ENCODE assay signal across 1 cellular context in the genomic region with DNA sequence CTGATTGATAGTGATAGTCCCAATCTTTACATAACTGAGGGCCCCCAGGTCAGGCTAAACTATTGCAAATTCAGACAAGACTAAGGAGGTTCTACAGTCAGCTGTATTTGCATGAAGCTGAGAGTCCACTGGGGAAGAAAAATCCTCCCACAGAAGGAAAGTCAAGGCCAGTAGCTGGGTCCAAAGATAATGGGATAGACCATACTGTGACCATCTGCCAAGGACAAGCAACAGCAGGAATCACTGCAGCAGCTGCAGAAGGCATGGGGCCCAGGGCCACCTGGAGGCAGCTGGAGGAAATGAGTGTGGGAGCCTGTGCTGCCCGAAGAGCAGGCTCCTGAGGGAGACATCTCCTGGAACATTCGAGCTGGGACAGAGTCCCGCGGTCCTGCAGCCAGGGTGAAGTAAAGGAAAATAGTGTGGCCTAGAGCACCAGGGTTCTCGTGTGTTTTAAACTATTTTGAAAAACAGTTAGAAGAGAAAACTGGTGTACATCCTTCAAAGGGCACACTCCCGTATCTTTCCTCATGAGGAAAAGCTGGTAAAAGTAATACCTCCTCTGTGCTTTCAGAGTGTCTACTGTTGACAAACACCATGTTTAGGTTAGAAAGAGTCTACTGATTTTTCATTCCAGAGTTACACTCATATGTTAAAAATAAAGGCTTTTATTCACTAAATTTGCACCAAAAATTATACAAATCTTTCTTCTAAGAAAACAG.
TF ChIP-seq lines count a peak whose summit lies in the region.

No MANE protein-coding gene starts in this region.

TF ChIP-seq in GM12878, 131 proteins besides CTCF, POLR2A, EP300 and RAD21 (continues in another document):
- TF ChIP-seq, protein P1, sequence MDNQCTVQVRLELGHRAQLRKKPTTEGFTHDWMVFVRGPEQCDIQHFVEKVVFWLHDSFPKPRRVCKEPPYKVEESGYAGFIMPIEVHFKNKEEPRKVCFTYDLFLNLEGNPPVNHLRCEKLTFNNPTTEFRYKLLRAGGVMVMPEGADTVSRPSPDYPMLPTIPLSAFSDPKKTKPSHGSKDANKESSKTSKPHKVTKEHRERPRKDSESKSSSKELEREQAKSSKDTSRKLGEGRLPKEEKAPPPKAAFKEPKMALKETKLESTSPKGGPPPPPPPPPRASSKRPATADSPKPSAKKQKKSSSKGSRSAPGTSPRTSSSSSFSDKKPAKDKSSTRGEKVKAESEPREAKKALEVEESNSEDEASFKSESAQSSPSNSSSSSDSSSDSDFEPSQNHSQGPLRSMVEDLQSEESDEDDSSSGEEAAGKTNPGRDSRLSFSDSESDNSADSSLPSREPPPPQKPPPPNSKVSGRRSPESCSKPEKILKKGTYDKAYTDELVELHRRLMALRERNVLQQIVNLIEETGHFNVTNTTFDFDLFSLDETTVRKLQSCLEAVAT (IDR thresholded peaks at IDR 0.05): no peak
- TF ChIP-seq SMAD1 (IDR thresholded peaks at IDR 0.05; ENCODE audit: low read depth, partially characterized antibody) (no peak), ASH2L (IDR thresholded peaks at IDR 0.05; ENCODE audit: borderline replicate concordance, low read depth) (no peak), KAT2A (conservative IDR thresholded peaks at IDR 0.05; ENCODE audit: control insufficient read depth, low read depth, low read length) (no peak), TCF12 (IDR thresholded peaks at IDR 0.05; ENCODE audit: low read depth, low read length) (peak; percentile 53; the same call in 1 of the 2 replicates), RFX5 (IDR thresholded peaks at IDR 0.05; ENCODE audit: low read depth, low read length) (no peak), CEBPB (IDR thresholded peaks at IDR 0.05; ENCODE audit: borderline replicate concordance in 1 of 2, low read depth in 2 of 2, low read length in 2 of 2) (no peak), YY1 (IDR thresholded peaks at IDR 0.05; ENCODE audit: low read depth, low read length) (0 out of 2 replicates have a peak, but pooled peaks have one; percentile 23), ETV6 (conservative IDR thresholded peaks at IDR 0.05 in 1 of 2, IDR thresholded peaks at IDR 0.05 in 1 of 2; ENCODE audit: borderline replicate concordance in 1 of 2, low read depth in 1 of 2) (no peak), MTA3 (IDR thresholded peaks at IDR 0.05; ENCODE audit: borderline replicate concordance, low read length) (no peak), CREM (IDR thresholded peaks at IDR 0.05; ENCODE audit: low read depth) (no peak), NR2F1 (conservative IDR thresholded peaks at IDR 0.05) (no peak), SIX5 (IDR thresholded peaks at IDR 0.05; ENCODE audit: low read depth, low read length, severe bottlenecking) (no peak), TBL1XR1 (IDR thresholded peaks at IDR 0.05; ENCODE audit: low read depth, low read length) (no peak), IRF4 (IDR thresholded peaks at IDR 0.05; ENCODE audit: low read depth, low read length) (no peak), TCF7 (IDR thresholded peaks at IDR 0.05; ENCODE audit: borderline replicate concordance) (no peak), SIN3A (IDR thresholded peaks at IDR 0.05; ENCODE audit: low read depth, low read length) (no peak), CBX5 (IDR thresholded peaks at IDR 0.05; ENCODE audit: low read depth) (no peak), MYB (IDR thresholded peaks at IDR 0.05; ENCODE audit: borderline replicate concordance, low read depth, low read length) (no peak), FOS (IDR thresholded peaks at IDR 0.05; ENCODE audit: borderline replicate concordance, extremely low read depth, insufficient read length) (no peak), SP1 (IDR thresholded peaks at IDR 0.05; ENCODE audit: low read depth, low read length) (no peak), ATF7 (IDR thresholded peaks at IDR 0.05; ENCODE audit: low read depth) (no peak), SPI1 (IDR thresholded peaks at IDR 0.05; ENCODE audit: borderline replicate concordance, insufficient read depth, low read depth, low read length) (no peak), IKZF1 (conservative IDR thresholded peaks at IDR 0.05) (peak; percentile 84), RAD51 (IDR thresholded peaks at IDR 0.05) (no peak), ZNF384 (IDR thresholded peaks at IDR 0.05; ENCODE audit: borderline replicate concordance, low read depth, low read length) (no peak), BCL11A (IDR thresholded peaks at IDR 0.05; ENCODE audit: low read depth, low read length) (no peak), JUND (IDR thresholded peaks at IDR 0.05; ENCODE audit: low read depth, low read length) (no peak), DPF2 (IDR thresholded peaks at IDR 0.05) (no peak), LARP7 (IDR thresholded peaks at IDR 0.05) (peak; percentile 44; the same call in 1 of the 2 replicates), IKZF2 (IDR thresholded peaks at IDR 0.05) (peak in 1 of 2 experiments; percentile 48; a peak in 2 of 4 replicates), FOXM1 (IDR thresholded peaks at IDR 0.05; ENCODE audit: low read depth, low read length) (no peak), KLF5 (IDR thresholded peaks at IDR 0.05; ENCODE audit: partially characterized antibody) (no peak), SREBF2 (IDR thresholded peaks at IDR 0.05; ENCODE audit: low read length) (no peak), ZNF24 (IDR thresholded peaks at IDR 0.05) (peak; percentile 65), RCOR1 (conservative IDR thresholded peaks at IDR 0.05; ENCODE audit: low read depth, low read length) (no peak), HCFC1 (IDR thresholded peaks at IDR 0.05; ENCODE audit: low read length) (no peak)
- TF ChIP-seq, protein P2, sequence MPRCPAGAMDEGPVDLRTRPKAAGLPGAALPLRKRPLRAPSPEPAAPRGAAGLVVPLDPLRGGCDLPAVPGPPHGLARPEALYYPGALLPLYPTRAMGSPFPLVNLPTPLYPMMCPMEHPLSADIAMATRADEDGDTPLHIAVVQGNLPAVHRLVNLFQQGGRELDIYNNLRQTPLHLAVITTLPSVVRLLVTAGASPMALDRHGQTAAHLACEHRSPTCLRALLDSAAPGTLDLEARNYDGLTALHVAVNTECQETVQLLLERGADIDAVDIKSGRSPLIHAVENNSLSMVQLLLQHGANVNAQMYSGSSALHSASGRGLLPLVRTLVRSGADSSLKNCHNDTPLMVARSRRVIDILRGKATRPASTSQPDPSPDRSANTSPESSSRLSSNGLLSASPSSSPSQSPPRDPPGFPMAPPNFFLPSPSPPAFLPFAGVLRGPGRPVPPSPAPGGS (IDR thresholded peaks at IDR 0.05; ENCODE audit: borderline replicate concordance, insufficient read depth, low read depth, low read length, poor library complexity, severe bottlenecking): no peak
- TF ChIP-seq, protein P3, sequence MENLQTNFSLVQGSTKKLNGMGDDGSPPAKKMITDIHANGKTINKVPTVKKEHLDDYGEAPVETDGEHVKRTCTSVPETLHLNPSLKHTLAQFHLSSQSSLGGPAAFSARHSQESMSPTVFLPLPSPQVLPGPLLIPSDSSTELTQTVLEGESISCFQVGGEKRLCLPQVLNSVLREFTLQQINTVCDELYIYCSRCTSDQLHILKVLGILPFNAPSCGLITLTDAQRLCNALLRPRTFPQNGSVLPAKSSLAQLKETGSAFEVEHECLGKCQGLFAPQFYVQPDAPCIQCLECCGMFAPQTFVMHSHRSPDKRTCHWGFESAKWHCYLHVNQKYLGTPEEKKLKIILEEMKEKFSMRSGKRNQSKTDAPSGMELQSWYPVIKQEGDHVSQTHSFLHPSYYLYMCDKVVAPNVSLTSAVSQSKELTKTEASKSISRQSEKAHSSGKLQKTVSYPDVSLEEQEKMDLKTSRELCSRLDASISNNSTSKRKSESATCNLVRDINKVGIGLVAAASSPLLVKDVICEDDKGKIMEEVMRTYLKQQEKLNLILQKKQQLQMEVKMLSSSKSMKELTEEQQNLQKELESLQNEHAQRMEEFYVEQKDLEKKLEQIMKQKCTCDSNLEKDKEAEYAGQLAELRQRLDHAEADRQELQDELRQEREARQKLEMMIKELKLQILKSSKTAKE (IDR thresholded peaks at IDR 0.05; ENCODE audit: low read depth, poor library complexity, severe bottlenecking): peak; percentile 25
- TF ChIP-seq, protein P4, sequence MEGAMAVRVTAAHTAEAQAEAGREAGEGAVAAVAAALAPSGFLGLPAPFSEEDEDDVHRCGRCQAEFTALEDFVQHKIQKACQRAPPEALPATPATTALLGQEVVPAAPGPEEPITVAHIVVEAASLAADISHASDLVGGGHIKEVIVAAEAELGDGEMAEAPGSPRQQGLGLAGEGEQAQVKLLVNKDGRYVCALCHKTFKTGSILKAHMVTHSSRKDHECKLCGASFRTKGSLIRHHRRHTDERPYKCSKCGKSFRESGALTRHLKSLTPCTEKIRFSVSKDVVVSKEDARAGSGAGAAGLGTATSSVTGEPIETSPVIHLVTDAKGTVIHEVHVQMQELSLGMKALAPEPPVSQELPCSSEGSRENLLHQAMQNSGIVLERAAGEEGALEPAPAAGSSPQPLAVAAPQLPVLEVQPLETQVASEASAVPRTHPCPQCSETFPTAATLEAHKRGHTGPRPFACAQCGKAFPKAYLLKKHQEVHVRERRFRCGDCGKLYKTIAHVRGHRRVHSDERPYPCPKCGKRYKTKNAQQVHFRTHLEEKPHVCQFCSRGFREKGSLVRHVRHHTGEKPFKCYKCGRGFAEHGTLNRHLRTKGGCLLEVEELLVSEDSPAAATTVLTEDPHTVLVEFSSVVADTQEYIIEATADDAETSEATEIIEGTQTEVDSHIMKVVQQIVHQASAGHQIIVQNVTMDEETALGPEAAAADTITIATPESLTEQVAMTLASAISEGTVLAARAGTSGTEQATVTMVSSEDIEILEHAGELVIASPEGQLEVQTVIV (IDR thresholded peaks at IDR 0.05; ENCODE audit: borderline replicate concordance, partially characterized antibody): no peak
- TF ChIP-seq, protein P5, sequence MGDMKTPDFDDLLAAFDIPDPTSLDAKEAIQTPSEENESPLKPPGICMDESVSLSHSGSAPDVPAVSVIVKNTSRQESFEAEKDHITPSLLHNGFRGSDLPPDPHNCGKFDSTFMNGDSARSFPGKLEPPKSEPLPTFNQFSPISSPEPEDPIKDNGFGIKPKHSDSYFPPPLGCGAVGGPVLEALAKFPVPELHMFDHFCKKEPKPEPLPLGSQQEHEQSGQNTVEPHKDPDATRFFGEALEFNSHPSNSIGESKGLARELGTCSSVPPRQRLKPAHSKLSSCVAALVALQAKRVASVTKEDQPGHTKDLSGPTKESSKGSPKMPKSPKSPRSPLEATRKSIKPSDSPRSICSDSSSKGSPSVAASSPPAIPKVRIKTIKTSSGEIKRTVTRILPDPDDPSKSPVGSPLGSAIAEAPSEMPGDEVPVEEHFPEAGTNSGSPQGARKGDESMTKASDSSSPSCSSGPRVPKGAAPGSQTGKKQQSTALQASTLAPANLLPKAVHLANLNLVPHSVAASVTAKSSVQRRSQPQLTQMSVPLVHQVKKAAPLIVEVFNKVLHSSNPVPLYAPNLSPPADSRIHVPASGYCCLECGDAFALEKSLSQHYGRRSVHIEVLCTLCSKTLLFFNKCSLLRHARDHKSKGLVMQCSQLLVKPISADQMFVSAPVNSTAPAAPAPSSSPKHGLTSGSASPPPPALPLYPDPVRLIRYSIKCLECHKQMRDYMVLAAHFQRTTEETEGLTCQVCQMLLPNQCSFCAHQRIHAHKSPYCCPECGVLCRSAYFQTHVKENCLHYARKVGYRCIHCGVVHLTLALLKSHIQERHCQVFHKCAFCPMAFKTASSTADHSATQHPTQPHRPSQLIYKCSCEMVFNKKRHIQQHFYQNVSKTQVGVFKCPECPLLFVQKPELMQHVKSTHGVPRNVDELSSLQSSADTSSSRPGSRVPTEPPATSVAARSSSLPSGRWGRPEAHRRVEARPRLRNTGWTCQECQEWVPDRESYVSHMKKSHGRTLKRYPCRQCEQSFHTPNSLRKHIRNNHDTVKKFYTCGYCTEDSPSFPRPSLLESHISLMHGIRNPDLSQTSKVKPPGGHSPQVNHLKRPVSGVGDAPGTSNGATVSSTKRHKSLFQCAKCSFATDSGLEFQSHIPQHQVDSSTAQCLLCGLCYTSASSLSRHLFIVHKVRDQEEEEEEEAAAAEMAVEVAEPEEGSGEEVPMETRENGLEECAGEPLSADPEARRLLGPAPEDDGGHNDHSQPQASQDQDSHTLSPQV (IDR thresholded peaks at IDR 0.05): peak; percentile 9; the same call in 1 of the 2 replicates
- TF ChIP-seq, protein P6, sequence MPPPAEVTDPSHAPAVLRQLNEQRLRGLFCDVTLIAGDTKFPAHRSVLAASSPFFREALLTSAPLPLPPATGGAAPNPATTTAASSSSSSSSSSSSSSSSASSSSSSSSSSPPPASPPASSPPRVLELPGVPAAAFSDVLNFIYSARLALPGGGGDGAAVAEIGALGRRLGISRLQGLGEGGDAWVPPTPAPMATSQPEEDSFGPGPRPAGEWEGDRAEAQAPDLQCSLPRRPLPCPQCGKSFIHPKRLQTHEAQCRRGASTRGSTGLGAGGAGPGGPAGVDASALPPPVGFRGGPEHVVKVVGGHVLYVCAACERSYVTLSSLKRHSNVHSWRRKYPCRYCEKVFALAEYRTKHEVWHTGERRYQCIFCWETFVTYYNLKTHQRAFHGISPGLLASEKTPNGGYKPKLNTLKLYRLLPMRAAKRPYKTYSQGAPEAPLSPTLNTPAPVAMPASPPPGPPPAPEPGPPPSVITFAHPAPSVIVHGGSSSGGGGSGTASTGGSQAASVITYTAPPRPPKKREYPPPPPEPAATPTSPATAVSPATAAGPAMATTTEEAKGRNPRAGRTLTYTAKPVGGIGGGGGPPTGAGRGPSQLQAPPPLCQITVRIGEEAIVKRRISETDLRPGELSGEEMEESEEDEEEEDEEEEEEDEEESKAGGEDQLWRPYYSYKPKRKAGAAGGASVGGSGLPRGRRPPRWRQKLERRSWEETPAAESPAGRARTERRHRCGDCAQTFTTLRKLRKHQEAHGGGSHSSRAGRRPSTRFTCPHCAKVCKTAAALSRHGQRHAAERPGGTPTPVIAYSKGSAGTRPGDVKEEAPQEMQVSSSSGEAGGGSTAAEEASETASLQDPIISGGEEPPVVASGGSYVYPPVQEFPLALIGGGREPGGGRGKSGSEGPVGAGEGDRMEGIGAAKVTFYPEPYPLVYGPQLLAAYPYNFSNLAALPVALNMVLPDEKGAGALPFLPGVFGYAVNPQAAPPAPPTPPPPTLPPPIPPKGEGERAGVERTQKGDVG (CRISPR knock-in tag; IDR thresholded peaks at IDR 0.05): no peak
- TF ChIP-seq, protein P7, sequence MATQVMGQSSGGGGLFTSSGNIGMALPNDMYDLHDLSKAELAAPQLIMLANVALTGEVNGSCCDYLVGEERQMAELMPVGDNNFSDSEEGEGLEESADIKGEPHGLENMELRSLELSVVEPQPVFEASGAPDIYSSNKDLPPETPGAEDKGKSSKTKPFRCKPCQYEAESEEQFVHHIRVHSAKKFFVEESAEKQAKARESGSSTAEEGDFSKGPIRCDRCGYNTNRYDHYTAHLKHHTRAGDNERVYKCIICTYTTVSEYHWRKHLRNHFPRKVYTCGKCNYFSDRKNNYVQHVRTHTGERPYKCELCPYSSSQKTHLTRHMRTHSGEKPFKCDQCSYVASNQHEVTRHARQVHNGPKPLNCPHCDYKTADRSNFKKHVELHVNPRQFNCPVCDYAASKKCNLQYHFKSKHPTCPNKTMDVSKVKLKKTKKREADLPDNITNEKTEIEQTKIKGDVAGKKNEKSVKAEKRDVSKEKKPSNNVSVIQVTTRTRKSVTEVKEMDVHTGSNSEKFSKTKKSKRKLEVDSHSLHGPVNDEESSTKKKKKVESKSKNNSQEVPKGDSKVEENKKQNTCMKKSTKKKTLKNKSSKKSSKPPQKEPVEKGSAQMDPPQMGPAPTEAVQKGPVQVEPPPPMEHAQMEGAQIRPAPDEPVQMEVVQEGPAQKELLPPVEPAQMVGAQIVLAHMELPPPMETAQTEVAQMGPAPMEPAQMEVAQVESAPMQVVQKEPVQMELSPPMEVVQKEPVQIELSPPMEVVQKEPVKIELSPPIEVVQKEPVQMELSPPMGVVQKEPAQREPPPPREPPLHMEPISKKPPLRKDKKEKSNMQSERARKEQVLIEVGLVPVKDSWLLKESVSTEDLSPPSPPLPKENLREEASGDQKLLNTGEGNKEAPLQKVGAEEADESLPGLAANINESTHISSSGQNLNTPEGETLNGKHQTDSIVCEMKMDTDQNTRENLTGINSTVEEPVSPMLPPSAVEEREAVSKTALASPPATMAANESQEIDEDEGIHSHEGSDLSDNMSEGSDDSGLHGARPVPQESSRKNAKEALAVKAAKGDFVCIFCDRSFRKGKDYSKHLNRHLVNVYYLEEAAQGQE (IDR thresholded peaks at IDR 0.05; ENCODE audit: low read depth, low read length): no peak
